1 cellular context compared by ENCODE assay signal in genomic region chr9:121750259-121750714, GRCh38.
TF ChIP-seq lines count a peak whose summit lies in the region.

No MANE protein-coding gene starts in this region.

TF ChIP-seq in HepG2, 621 proteins besides CTCF, POLR2A, EP300 and RAD21 (continued from another document and continues in another):
- TF ChIP-seq ZNF569 (CRISPR knock-in tag; IDR thresholded peaks at IDR 0.05; ENCODE audit: borderline replicate concordance) (no peak), GABPB1 (CRISPR knock-in tag; IDR thresholded peaks at IDR 0.05) (0 out of 2 replicates have a peak, but pooled peaks have one; percentile 5), ZNF335 (CRISPR knock-in tag; IDR thresholded peaks at IDR 0.05) (no peak), NR3C1 (CRISPR knock-in tag; IDR thresholded peaks at IDR 0.05) (no peak), BATF2 (CRISPR knock-in tag; IDR thresholded peaks at IDR 0.05) (no peak), POLR2G (IDR thresholded peaks at IDR 0.05; ENCODE audit: low read depth, low read length) (no peak; the same call in 1 of the 2 replicates), ZNF446 (CRISPR knock-in tag; IDR thresholded peaks at IDR 0.05) (no peak), GFI1 (CRISPR knock-in tag; IDR thresholded peaks at IDR 0.05; ENCODE audit: borderline replicate concordance) (peak; percentile 58; the same call in 1 of the 2 replicates), TCF7L2 (IDR thresholded peaks at IDR 0.05; ENCODE audit: low read depth, low read length) (no peak), ZNF790 (CRISPR knock-in tag; IDR thresholded peaks at IDR 0.05; ENCODE audit: borderline replicate concordance) (no peak), SIN3A (IDR thresholded peaks at IDR 0.05; ENCODE audit: borderline replicate concordance, low read depth, low read length) (no peak), ONECUT2 (CRISPR knock-in tag; IDR thresholded peaks at IDR 0.05) (no peak), ZZZ3 (CRISPR knock-in tag; IDR thresholded peaks at IDR 0.05; ENCODE audit: borderline replicate concordance) (no peak), SMC3 (IDR thresholded peaks at IDR 0.05; ENCODE audit: low read length) (no peak), MAF1 (CRISPR knock-in tag; IDR thresholded peaks at IDR 0.05; ENCODE audit: borderline replicate concordance) (no peak), ZKSCAN5 (CRISPR knock-in tag; IDR thresholded peaks at IDR 0.05) (no peak), RBM39 (IDR thresholded peaks at IDR 0.05; ENCODE audit: low read depth, low read length, poor library complexity, severe bottlenecking) (no peak), HNRNPK (IDR thresholded peaks at IDR 0.05; ENCODE audit: low read depth, low read length, poor library complexity, severe bottlenecking) (no peak), EED (CRISPR knock-in tag; IDR thresholded peaks at IDR 0.05) (no peak), SOX6 (IDR thresholded peaks at IDR 0.05) (no peak), SOX6 (CRISPR knock-in tag; IDR thresholded peaks at IDR 0.05) (no peak), ETV5 (CRISPR knock-in tag; IDR thresholded peaks at IDR 0.05; ENCODE audit: borderline replicate concordance) (no peak), KMT2B (CRISPR knock-in tag; IDR thresholded peaks at IDR 0.05) (no peak), ZNF839 (CRISPR knock-in tag; IDR thresholded peaks at IDR 0.05; ENCODE audit: borderline replicate concordance) (no peak), ZNF816 (CRISPR knock-in tag; IDR thresholded peaks at IDR 0.05; ENCODE audit: borderline replicate concordance) (no peak), ZBTB38 (CRISPR knock-in tag; IDR thresholded peaks at IDR 0.05) (no peak), AGO2 (optimal IDR thresholded peaks at IDR 0.05; ENCODE audit: low read depth, low read length) (peak; percentile 49), PCBP1 (IDR thresholded peaks at IDR 0.05; ENCODE audit: borderline replicate concordance, low read depth, low read length) (no peak), SETDB1 (CRISPR knock-in tag; IDR thresholded peaks at IDR 0.05; ENCODE audit: borderline replicate concordance) (no peak), DBP (CRISPR knock-in tag; IDR thresholded peaks at IDR 0.05; ENCODE audit: not compliant biosample characterization) (no peak), FOXO4 (CRISPR knock-in tag; conservative IDR thresholded peaks at IDR 0.05) (no peak), ZNF451 (CRISPR knock-in tag; IDR thresholded peaks at IDR 0.05) (no peak), SNAI1 (CRISPR knock-in tag; IDR thresholded peaks at IDR 0.05; ENCODE audit: borderline replicate concordance) (peak; percentile 78; the same call in 1 of the 2 replicates), IRF2 (CRISPR knock-in tag; IDR thresholded peaks at IDR 0.05) (0 out of 2 replicates have a peak, but pooled peaks have one; percentile 11), RFX3 (CRISPR knock-in tag; IDR thresholded peaks at IDR 0.05) (no peak), SKIL (CRISPR knock-in tag; IDR thresholded peaks at IDR 0.05; ENCODE audit: borderline replicate concordance) (no peak), SKI (IDR thresholded peaks at IDR 0.05; ENCODE audit: partially characterized antibody) (no peak), CCDC6 (CRISPR knock-in tag; IDR thresholded peaks at IDR 0.05) (no peak), ZNF292 (CRISPR knock-in tag; IDR thresholded peaks at IDR 0.05; ENCODE audit: borderline replicate concordance, low read depth) (no peak), GATA4 (IDR thresholded peaks at IDR 0.05; ENCODE audit: borderline replicate concordance, low read depth) (no peak), ZNF20 (CRISPR knock-in tag; IDR thresholded peaks at IDR 0.05) (no peak), SRSF4 (IDR thresholded peaks at IDR 0.05; ENCODE audit: low read depth, low read length, poor library complexity, severe bottlenecking) (no peak), ZNF124 (CRISPR knock-in tag; IDR thresholded peaks at IDR 0.05) (no peak), ZNF629 (CRISPR knock-in tag; conservative IDR thresholded peaks at IDR 0.05) (no peak; the same call in 1 of the 2 replicates), ZBTB39 (CRISPR knock-in tag; IDR thresholded peaks at IDR 0.05) (no peak), NFE2L1 (CRISPR knock-in tag; IDR thresholded peaks at IDR 0.05; ENCODE audit: borderline replicate concordance) (no peak), RCOR2 (CRISPR knock-in tag; IDR thresholded peaks at IDR 0.05) (no peak), TSC22D2 (CRISPR knock-in tag; IDR thresholded peaks at IDR 0.05; ENCODE audit: borderline replicate concordance) (no peak), HDAC2 (CRISPR knock-in tag; IDR thresholded peaks at IDR 0.05) (peak; percentile 77; the same call in 1 of the 2 replicates), ZNF564 (CRISPR knock-in tag; IDR thresholded peaks at IDR 0.05) (no peak), NFE2L2 (IDR thresholded peaks at IDR 0.05; ENCODE audit: low read length) (no peak), BCL6 (CRISPR knock-in tag; IDR thresholded peaks at IDR 0.05) (no peak)
- TF ChIP-seq, protein P1, sequence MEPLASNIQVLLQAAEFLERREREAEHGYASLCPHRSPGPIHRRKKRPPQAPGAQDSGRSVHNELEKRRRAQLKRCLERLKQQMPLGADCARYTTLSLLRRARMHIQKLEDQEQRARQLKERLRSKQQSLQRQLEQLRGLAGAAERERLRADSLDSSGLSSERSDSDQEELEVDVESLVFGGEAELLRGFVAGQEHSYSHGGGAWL (CRISPR knock-in tag; IDR thresholded peaks at IDR 0.05) = no peak
- TF ChIP-seq, protein P2, sequence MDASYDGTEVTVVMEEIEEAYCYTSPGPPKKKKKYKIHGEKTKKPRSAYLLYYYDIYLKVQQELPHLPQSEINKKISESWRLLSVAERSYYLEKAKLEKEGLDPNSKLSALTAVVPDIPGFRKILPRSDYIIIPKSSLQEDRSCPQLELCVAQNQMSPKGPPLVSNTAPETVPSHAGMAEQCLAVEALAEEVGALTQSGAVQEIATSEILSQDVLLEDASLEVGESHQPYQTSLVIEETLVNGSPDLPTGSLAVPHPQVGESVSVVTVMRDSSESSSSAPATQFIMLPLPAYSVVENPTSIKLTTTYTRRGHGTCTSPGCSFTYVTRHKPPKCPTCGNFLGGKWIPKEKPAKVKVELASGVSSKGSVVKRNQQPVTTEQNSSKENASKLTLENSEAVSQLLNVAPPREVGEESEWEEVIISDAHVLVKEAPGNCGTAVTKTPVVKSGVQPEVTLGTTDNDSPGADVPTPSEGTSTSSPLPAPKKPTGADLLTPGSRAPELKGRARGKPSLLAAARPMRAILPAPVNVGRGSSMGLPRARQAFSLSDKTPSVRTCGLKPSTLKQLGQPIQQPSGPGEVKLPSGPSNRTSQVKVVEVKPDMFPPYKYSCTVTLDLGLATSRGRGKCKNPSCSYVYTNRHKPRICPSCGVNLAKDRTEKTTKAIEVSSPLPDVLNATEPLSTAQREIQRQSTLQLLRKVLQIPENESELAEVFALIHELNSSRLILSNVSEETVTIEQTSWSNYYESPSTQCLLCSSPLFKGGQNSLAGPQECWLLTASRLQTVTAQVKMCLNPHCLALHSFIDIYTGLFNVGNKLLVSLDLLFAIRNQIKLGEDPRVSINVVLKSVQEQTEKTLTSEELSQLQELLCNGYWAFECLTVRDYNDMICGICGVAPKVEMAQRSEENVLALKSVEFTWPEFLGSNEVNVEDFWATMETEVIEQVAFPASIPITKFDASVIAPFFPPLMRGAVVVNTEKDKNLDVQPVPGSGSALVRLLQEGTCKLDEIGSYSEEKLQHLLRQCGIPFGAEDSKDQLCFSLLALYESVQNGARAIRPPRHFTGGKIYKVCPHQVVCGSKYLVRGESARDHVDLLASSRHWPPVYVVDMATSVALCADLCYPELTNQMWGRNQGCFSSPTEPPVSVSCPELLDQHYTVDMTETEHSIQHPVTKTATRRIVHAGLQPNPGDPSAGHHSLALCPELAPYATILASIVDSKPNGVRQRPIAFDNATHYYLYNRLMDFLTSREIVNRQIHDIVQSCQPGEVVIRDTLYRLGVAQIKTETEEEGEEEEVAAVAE (CRISPR knock-in tag; IDR thresholded peaks at IDR 0.05; ENCODE audit: borderline replicate concordance) = no peak
- TF ChIP-seq, protein P3, sequence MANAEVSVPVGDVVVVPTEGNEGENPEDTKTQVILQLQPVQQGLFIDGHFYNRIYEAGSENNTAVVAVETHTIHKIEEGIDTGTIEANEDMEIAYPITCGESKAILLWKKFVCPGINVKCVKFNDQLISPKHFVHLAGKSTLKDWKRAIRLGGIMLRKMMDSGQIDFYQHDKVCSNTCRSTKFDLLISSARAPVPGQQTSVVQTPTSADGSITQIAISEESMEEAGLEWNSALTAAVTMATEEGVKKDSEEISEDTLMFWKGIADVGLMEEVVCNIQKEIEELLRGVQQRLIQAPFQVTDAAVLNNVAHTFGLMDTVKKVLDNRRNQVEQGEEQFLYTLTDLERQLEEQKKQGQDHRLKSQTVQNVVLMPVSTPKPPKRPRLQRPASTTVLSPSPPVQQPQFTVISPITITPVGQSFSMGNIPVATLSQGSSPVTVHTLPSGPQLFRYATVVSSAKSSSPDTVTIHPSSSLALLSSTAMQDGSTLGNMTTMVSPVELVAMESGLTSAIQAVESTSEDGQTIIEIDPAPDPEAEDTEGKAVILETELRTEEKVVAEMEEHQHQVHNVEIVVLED (CRISPR knock-in tag; IDR thresholded peaks at IDR 0.05; ENCODE audit: borderline replicate concordance) = no peak
- TF ChIP-seq, protein P4, sequence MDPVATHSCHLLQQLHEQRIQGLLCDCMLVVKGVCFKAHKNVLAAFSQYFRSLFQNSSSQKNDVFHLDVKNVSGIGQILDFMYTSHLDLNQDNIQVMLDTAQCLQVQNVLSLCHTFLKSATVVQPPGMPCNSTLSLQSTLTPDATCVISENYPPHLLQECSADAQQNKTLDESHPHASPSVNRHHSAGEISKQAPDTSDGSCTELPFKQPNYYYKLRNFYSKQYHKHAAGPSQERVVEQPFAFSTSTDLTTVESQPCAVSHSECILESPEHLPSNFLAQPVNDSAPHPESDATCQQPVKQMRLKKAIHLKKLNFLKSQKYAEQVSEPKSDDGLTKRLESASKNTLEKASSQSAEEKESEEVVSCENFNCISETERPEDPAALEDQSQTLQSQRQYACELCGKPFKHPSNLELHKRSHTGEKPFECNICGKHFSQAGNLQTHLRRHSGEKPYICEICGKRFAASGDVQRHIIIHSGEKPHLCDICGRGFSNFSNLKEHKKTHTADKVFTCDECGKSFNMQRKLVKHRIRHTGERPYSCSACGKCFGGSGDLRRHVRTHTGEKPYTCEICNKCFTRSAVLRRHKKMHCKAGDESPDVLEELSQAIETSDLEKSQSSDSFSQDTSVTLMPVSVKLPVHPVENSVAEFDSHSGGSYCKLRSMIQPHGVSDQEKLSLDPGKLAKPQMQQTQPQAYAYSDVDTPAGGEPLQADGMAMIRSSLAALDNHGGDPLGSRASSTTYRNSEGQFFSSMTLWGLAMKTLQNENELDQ (CRISPR knock-in tag; IDR thresholded peaks at IDR 0.05; ENCODE audit: borderline replicate concordance) = no peak
